14 cellular contexts compared by ENCODE assay signal in the genomic region with DNA sequence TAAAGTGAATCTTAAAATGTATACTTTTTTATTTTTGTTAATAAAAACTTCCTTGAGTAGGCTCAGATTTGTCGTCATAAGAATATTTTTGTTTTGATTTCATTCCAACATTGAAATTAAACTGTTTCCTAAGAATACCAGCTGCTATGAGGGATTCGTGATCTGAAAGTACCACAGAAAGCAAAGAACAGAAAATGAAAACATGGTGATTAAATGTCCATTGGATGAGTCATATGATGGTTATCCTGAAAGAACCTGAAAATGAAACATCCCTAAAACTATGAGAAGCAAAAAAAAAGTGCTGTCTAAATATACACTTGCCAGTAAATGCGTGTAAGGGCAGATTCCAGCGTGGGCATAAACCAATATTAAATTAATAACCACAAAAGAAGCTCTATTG.
DNase-seq lines count a peak whose midpoint lies in the region; ATAC-seq, FAIRE-seq and TF ChIP-seq lines count a peak whose summit lies in the region.
"Had no signal": no experiment of that assay in that cellular context is flagged by ENCODE, and none has a peak within 500 bp of the region (broad histone marks: within the 10 kb centered on the region; RNA-seq: fewer than 3 reads in every experiment).

No MANE protein-coding gene starts in this region.

- no TSS peak for BruUV-seq in mammary epithelial cell (replicated peaks; lab: Mats Ljungman, UMichigan)

- H3K4me1 ChIP-seq in mammary epithelial cell (ENCODE audit: insufficient read depth, low read length) (no peaks in the 10 kb centered on the region), psoas muscle (no peaks in the 10 kb centered on the region)

- WGBS in mammary epithelial cell (ENCODE audit: low coverage, missing lambda C conversion rate) = 0% methylated on average over 4 of the region's 4 CpGs
- WGBS in psoas muscle, 3 donors = 22 to 40% (median 30%) methylated on average over 4 of the region's 4 CpGs

- no peaks in the 10 kb centered on the region for H3K27me3 ChIP-seq in mammary epithelial cell (ENCODE audit: insufficient read depth, low read length)
- H3K27me3 ChIP-seq in psoas muscle (ENCODE audit: insufficient read depth in 3 of 3, low read length in 2 of 3) = no peaks in the 10 kb centered on the region
- H3K27me3 ChIP-seq: BLaER1 had no signal

- peak overlapping the region; percentile 11 for H3K4me2 ChIP-seq in mammary epithelial cell (ENCODE audit: insufficient read depth, low read depth, low read length)
- H3K4me2 ChIP-seq: BLaER1 had no signal

- CTCF ChIA-PET in mammary epithelial cell (lab: Charles Lee; ENCODE audit: low non-redundant PET) = interaction anchor here (0.7 kb wide), 1 partner anchor 592 kb away, joined by 5 read pairs; no protein-coding TSS in a partner anchor

- in situ Hi-C loops in mammary epithelial cell (cut with MboI; ENCODE audit: low sequenced_read_pairs in 2 of 2) = loop anchor here in 1 of 2 donors (25.0 kb wide), 1 partner anchor 344 kb away; no protein-coding TSS in a partner anchor

- H3K36me3 ChIP-seq in mammary epithelial cell (ENCODE audit: insufficient read depth, low read length) (no peaks in the 10 kb centered on the region), psoas muscle (ENCODE audit: insufficient read depth in 1 of 2, low read depth in 1 of 2) (no peaks in the 10 kb centered on the region)
- H3K36me3 ChIP-seq: BLaER1 had no signal

- H4K20me1 ChIP-seq in mammary epithelial cell (ENCODE audit: insufficient read depth, low read length) = no peaks in the 10 kb centered on the region
- H4K20me1 ChIP-seq: BLaER1 had no signal

- ATAC-seq in HG03196 (IDR thresholded peaks at IDR 0.05; ENCODE audit: unreplicated experiment) (no peak), HG02763 (IDR thresholded peaks at IDR 0.05; ENCODE audit: unreplicated experiment) (no peak), GM18868 (IDR thresholded peaks at IDR 0.05; ENCODE audit: unreplicated experiment) (no peak), psoas muscle (no peak)

- no peak for FAIRE-seq in HTR-8/SVneo (lab: Jason Lieb, UNC)

- intact Hi-C loops in mammary epithelial cell (cut with micrococcal nuclease) = no loop called here
- intact Hi-C loops in psoas muscle (cut with DNase I) = no loop called here

- H3K9me3 ChIP-seq in mammary epithelial cell (replicated peaks; ENCODE audit: insufficient read depth, low read length) (no peaks in the 10 kb centered on the region), psoas muscle (no peaks in the 10 kb centered on the region)
- H3K9me3 ChIP-seq: BLaER1 had no signal

- DNase-seq in AG08395 (ENCODE audit: low spot score) (peak; percentile 55), HTR-8/SVneo (ENCODE audit: insufficient read length, low spot score) (peak; percentile 31), mammary epithelial cell (peak; percentile 58), kidney tubule cell (ENCODE audit: low spot score) (peak; percentile 51), psoas muscle (no peak)
- DNase-seq: activated CD4-positive, alpha-beta T cell treated with anti-CD3 and anti-CD28 coated beads, Interleukin-2, amount 50 U/mL, for 4 hours; NCI-H146; NCI-H526 had no signal

- no peak overlapping the region for H3K9ac ChIP-seq in mammary epithelial cell (ENCODE audit: insufficient read depth, low read length)
- H3K9ac ChIP-seq: BLaER1 had no signal

- dilution Hi-C loops in mammary epithelial cell (cut with HindIII; ENCODE audit: low sequenced_read_pairs) = no loop called here

- TF ChIP-seq CTCF in mammary epithelial cell (conservative IDR thresholded peaks at IDR 0.05 in 1 of 2, IDR thresholded peaks at IDR 0.05 in 1 of 2; ENCODE audit: extremely low read depth in 1 of 2, insufficient read depth in 1 of 2, low read depth in 1 of 2, low read length in 2 of 2) = no peak
- TF ChIP-seq CTCF in psoas muscle (IDR thresholded peaks at IDR 0.05) = no peak

- no peak overlapping the region for H3K4me3 ChIP-seq in mammary epithelial cell (replicated peaks in 1 of 3; ENCODE audit: insufficient read depth in 1 of 3, low read depth in 2 of 3, low read length in 3 of 3)
- no peak overlapping the region for H3K4me3 ChIP-seq in psoas muscle
- H3K4me3 ChIP-seq: BLaER1, SK-N-MC, skin epidermis had no signal

- H3K27ac ChIP-seq in mammary epithelial cell (ENCODE audit: insufficient read depth, low read depth, low read length) (no peak overlapping the region), psoas muscle (no peak overlapping the region)
- H3K27ac ChIP-seq: BLaER1, SK-N-MC had no signal

- no peak overlapping the region for H2AFZ ChIP-seq in mammary epithelial cell (ENCODE audit: low read depth, low read length)

- H3K79me2 ChIP-seq in mammary epithelial cell (ENCODE audit: insufficient read depth, low read length) = no peaks in the 10 kb centered on the region

Comparison
In these comparisons a context has a peak if more than half of its experiments do, and no peak if none do; other contexts are left out.
1. DNase-seq: peak in AG08395 (single experiment), HTR-8/SVneo (single experiment), mammary epithelial cell (single experiment) and kidney tubule cell (single experiment); none in psoas muscle (0 of 2).